In the genomic region with DNA sequence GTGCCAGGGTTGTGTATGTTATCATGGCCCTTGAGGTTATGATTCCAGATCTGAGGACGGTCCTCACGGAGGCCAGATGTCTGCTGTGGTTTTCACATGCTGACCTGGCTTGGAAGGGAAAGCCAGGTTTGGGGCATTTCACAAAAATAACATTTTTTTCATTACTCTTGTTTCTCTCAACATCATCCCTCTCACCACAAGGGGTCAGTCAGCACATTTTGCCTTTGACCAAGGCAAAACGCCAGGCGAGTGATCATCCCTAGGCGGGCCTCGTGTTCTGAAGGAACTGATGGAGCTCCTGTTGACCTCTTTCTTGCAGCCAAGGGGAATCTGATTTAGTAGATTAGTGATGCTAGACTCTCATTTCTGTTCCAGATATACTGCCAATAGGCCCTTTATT, we compare ENCODE assay signal across 8 cellular contexts.
DNase-seq lines count a peak whose midpoint lies in the region; ATAC-seq and TF ChIP-seq lines count a peak whose summit lies in the region.

No MANE protein-coding gene starts in this region.

- H3K9ac ChIP-seq in NT2/D1 (ENCODE audit: insufficient read length, low read depth): no peak overlapping the region

- H3K36me3 ChIP-seq in NT2/D1 (ENCODE audit: insufficient read depth, insufficient read length, low read length) (no peaks in the 10 kb centered on the region), sigmoid colon (no peaks in the 10 kb centered on the region)

- H3K9me3 ChIP-seq in NT2/D1 (ENCODE audit: insufficient read depth, low read length): no peaks in the 10 kb centered on the region
- H3K9me3 ChIP-seq in sigmoid colon: no peaks in the 10 kb centered on the region

- H3K36me3 Mint-ChIP-seq in CD14-positive monocyte (no peaks in the 10 kb centered on the region), endothelial cell (ENCODE audit: low read depth, unreplicated experiment) (peaks cover 2% of the 10 kb centered on the region)

- H3K4me1 Mint-ChIP-seq in CD14-positive monocyte (peaks cover 7% of the 10 kb centered on the region), endothelial cell (ENCODE audit: unreplicated experiment) (no peaks in the 10 kb centered on the region)

- H3K27ac Mint-ChIP-seq in CD14-positive monocyte (peak overlapping the region in 3 of 7 donors; percentile 19 to 72 (median 54)), endothelial cell (ENCODE audit: unreplicated experiment) (no peak overlapping the region)

- H3K9me3 Mint-ChIP-seq in CD14-positive monocyte (no peaks in the 10 kb centered on the region), endothelial cell (ENCODE audit: unreplicated experiment) (no peaks in the 10 kb centered on the region)

- ATAC-seq in GM18511 (IDR thresholded peaks at IDR 0.05; ENCODE audit: unreplicated experiment): no peak

- H3K27me3 Mint-ChIP-seq in CD14-positive monocyte (ENCODE audit: low read depth in 3 of 3) (peaks cover 0 to 2% (median 0%) of the 10 kb centered on the region in 3 donors), endothelial cell (ENCODE audit: unreplicated experiment) (no peaks in the 10 kb centered on the region)

- DNase-seq in CD14-positive monocyte (ENCODE audit: low spot score): peak; percentile 76
- DNase-seq in GM19240 (ENCODE audit: insufficient read length, low spot score): peak; percentile 71
- DNase-seq in NT2/D1 (ENCODE audit: low read depth, low spot score): peak; percentile 11
- peak; percentile 45 for DNase-seq in endothelial cell (ENCODE audit: low spot score)
- peak; percentile 83 for DNase-seq in medulla oblongata (ENCODE audit: extremely low spot score)
- DNase-seq in sigmoid colon: no peak
- DNase-seq in NCI-H510A (lab: John Stamatoyannopoulos, UW): no peak

- intact Hi-C loops in CD14-positive monocyte (cut with micrococcal nuclease) (loop anchor here (2.0 to 10.0 kb wide), 3 partner anchors 72 to 140 kb away; no protein-coding TSS in a partner anchor), sigmoid colon (cut with DNase I) (no loop called here)

- no peak overlapping the region for H3K27ac ChIP-seq in sigmoid colon

- H3K4me1 ChIP-seq in NT2/D1 (ENCODE audit: insufficient read depth, insufficient read length) (no peaks in the 10 kb centered on the region), sigmoid colon (no peaks in the 10 kb centered on the region)

- peak overlapping the region in 1 of 2 donors; percentile 20 for H3K4me3 Mint-ChIP-seq in CD14-positive monocyte
- H3K4me3 Mint-ChIP-seq in endothelial cell (ENCODE audit: unreplicated experiment): no peak overlapping the region

- H3K4me3 ChIP-seq in NT2/D1 (ENCODE audit: insufficient read length, low read depth): no peak overlapping the region
- no peak overlapping the region for H3K4me3 ChIP-seq in sigmoid colon

- TF ChIP-seq CTCF in CD14-positive monocyte (IDR thresholded peaks at IDR 0.05) (peak; percentile 77), endothelial cell (IDR thresholded peaks at IDR 0.05; ENCODE audit: unreplicated experiment) (peak; percentile 65), sigmoid colon (IDR thresholded peaks at IDR 0.05) (peak in 1 of 4 experiments; percentile 17)

- no peaks in the 10 kb centered on the region for H3K27me3 ChIP-seq in NT2/D1 (ENCODE audit: insufficient read depth, insufficient read length)
- no peaks in the 10 kb centered on the region for H3K27me3 ChIP-seq in sigmoid colon

- WGBS in sigmoid colon, 2 donors: 33 to 35% methylated on average over 6 of the region's 6 CpGs

- TF ChIP-seq POLR2A in sigmoid colon (IDR thresholded peaks at IDR 0.05): no peak

- no peak for TF ChIP-seq EP300 in sigmoid colon (IDR thresholded peaks at IDR 0.05)

Comparison
In these comparisons a context has a peak if more than half of its experiments do, and no peak if none do; other contexts are left out.
1. DNase-seq: peak in CD14-positive monocyte (single experiment), GM19240 (single experiment), NT2/D1 (single experiment), endothelial cell (single experiment) and medulla oblongata (single experiment); none in sigmoid colon (single experiment) and NCI-H510A (single experiment).